9 cellular contexts compared by ENCODE assay signal in the genomic region with DNA sequence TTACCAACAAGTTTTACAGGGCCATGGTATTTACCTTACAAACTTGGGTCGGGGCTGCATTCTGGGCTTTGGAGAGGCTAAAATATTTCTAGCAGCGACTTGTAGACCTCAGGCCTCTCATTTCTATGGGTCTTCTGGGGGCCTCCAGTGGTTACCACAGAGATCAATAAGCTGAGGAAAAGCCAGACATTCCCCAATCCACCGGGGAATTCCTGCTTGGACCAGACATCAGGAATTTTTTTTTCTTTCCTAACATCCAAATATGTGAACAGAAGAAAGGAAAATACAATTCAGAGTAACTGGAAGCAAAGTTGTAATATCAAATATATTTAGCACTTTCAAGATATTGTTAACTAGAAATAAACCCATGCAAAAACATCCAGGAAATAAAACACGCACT. TPM values are rescaled to one million over a fixed set of nuclear protein-coding genes. Genes with fewer than 3 reads are reported as not detected.
A peak's percentile ranks its signal among the peaks of the same experiment; 100 is the strongest.
DNase-seq lines count a peak whose midpoint lies in the region; ATAC-seq and TF ChIP-seq lines count a peak whose summit lies in the region.
"Had no signal": no experiment of that assay in that cellular context is flagged by ENCODE, and none has a peak within 500 bp of the region (broad histone marks: within the 10 kb centered on the region; RNA-seq: fewer than 3 reads in every experiment).

No MANE protein-coding gene starts in this region.

- TF ChIP-seq CTCF in heart left ventricle (IDR thresholded peaks at IDR 0.05) (no peak), dorsolateral prefrontal cortex (IDR thresholded peaks at IDR 0.05 in 54 of 56, conservative IDR thresholded peaks at IDR 0.05 in 2 of 56; ENCODE audit: low read depth in 1 of 56, partially characterized antibody in 56 of 56) (no peak), uterus (IDR thresholded peaks at IDR 0.05) (no peak), GM13977 (IDR thresholded peaks at IDR 0.05; ENCODE audit: extremely low read depth, insufficient read depth, missing control alignments) (no peak), upper lobe of left lung (IDR thresholded peaks at IDR 0.05) (no peak)

- H3K27me3 ChIP-seq in heart left ventricle (peaks cover 0 to 58% (median 13%) of the 10 kb centered on the region in 9 donors), dorsolateral prefrontal cortex (peaks cover 0 to 28% (median 0%) of the 10 kb centered on the region in 45 donors), muscle layer of colon (ENCODE audit: control insufficient read depth in 1 of 2, insufficient read depth in 2 of 2, low read length in 2 of 2) (no peaks in the 10 kb centered on the region), uterus (no peaks in the 10 kb centered on the region), upper lobe of left lung (peaks cover 0 to 27% (median 11%) of the 10 kb centered on the region in 4 donors)
- H3K27me3 ChIP-seq: BLaER1 had no signal

- H3K4me3 ChIP-seq in heart left ventricle (peak overlapping the region in 7 of 12 donors; percentile 60 to 89 (median 69)), dorsolateral prefrontal cortex (peak overlapping the region; percentile 49 to 83 (median 72)), muscle layer of colon (ENCODE audit: low read depth in 1 of 2, low read length in 2 of 2) (peak overlapping the region in 1 of 2 donors; percentile 76), uterus (peak overlapping the region; percentile 63 to 67), upper lobe of left lung (peak overlapping the region in 1 of 4 donors; percentile 62)
- H3K4me3 ChIP-seq: BLaER1 had no signal

- ATAC-seq in heart left ventricle = no peak
- no peak for ATAC-seq in Right ventricle myocardium inferior
- no peak for ATAC-seq in upper lobe of left lung (ENCODE audit: low FRiP score in 2 of 2)
- ATAC-seq in HG02938 (IDR thresholded peaks at IDR 0.05; ENCODE audit: unreplicated experiment) = no peak

- in situ Hi-C loops in GM13977 (cut with MboI; ENCODE audit: low pct_unique_long_range_greater_than_20kb, low sequenced_read_pairs, unreplicated experiment) = no loop called here

- 72 to 78% (median 76%) methylated on average over 4 of the region's 4 CpGs for WGBS in heart left ventricle, 4 donors
- 59 to 67% methylated on average over 4 of the region's 4 CpGs for WGBS in upper lobe of left lung, 2 donors

- no peak for DNase-seq in heart left ventricle
- no peak for DNase-seq in Right ventricle myocardium inferior (ENCODE audit: missing footprints)
- no peak for DNase-seq in dorsolateral prefrontal cortex
- no peak for DNase-seq in uterus
- DNase-seq in GM13977 (ENCODE audit: low spot score) = no peak
- no peak for DNase-seq in upper lobe of left lung

- H3K27ac ChIP-seq in heart left ventricle (peak overlapping the region in 2 of 12 donors; percentile 75 to 85), dorsolateral prefrontal cortex (peak overlapping the region in 17 of 59 donors; percentile 12 to 91 (median 80)), muscle layer of colon (ENCODE audit: low read depth, low read length) (peak overlapping the region; percentile 79), uterus (peak overlapping the region; percentile 84 to 89), upper lobe of left lung (no peak overlapping the region)
- H3K27ac ChIP-seq: BLaER1 had no signal

- no peak for TF ChIP-seq EP300 in upper lobe of left lung (IDR thresholded peaks at IDR 0.05)

- H3K9me3 ChIP-seq in heart left ventricle = no peaks in the 10 kb centered on the region
- no peaks in the 10 kb centered on the region for H3K9me3 ChIP-seq in muscle layer of colon (ENCODE audit: low read length)
- no peaks in the 10 kb centered on the region for H3K9me3 ChIP-seq in uterus
- no peaks in the 10 kb centered on the region for H3K9me3 ChIP-seq in upper lobe of left lung

- H3K36me3 ChIP-seq in heart left ventricle (peaks cover 0 to 6% (median 0%) of the 10 kb centered on the region in 9 donors), muscle layer of colon (ENCODE audit: insufficient read depth, low read length) (no peaks in the 10 kb centered on the region), uterus (no peaks in the 10 kb centered on the region), upper lobe of left lung (no peaks in the 10 kb centered on the region)
- H3K36me3 ChIP-seq: BLaER1 had no signal

- TF ChIP-seq POLR2A in heart left ventricle (IDR thresholded peaks at IDR 0.05) (no peak), uterus (IDR thresholded peaks at IDR 0.05) (no peak), upper lobe of left lung (IDR thresholded peaks at IDR 0.05) (no peak)

- H3K9ac ChIP-seq in muscle layer of colon (ENCODE audit: low read length) = no peak overlapping the region
- H3K9ac ChIP-seq: BLaER1 had no signal

- H3K4me1 ChIP-seq in heart left ventricle (peaks cover 0 to 31% (median 14%) of the 10 kb centered on the region in 12 donors), muscle layer of colon (ENCODE audit: insufficient read depth, low read length) (peaks cover 23% of the 10 kb centered on the region), uterus (no peaks in the 10 kb centered on the region), upper lobe of left lung (peaks cover 21 to 34% (median 25%) of the 10 kb centered on the region in 4 donors)
- H3K4me1 ChIP-seq: BLaER1 had no signal

- intact Hi-C loops in heart left ventricle (cut with DNase I) (no loop called here), Right ventricle myocardium inferior (cut with DNase I) (no loop called here), dorsolateral prefrontal cortex (cut with DNase I) (loop anchor here in 1 of 2 donors (5.0 kb wide), 1 partner anchor 34 kb away; the partner anchor contains the start of gene DNAJC3), uterus (cut with DNase I; ENCODE audit: low total_unique reads) (loop anchor here (5.0 kb wide), 1 partner anchor 34 kb away; the partner anchor contains the start of gene DNAJC3)

RNA-seq across cellular contexts. Expression of gene DZIP1, which starts 1.5 kb away (rescaled TPM):
- 1 to 10 TPM; 2.3 to 6.9 (median 5.1) TPM for total RNA-seq in heart left ventricle
- 1 to 10 TPM; 1.9 TPM for polyA plus RNA-seq in heart left ventricle
- 4.7 TPM for total RNA-seq in Right ventricle myocardium inferior
- total RNA-seq in dorsolateral prefrontal cortex = 100 to 1,000 TPM in 7 of 120 experiments, 10 to 100 TPM in 113; 33.8 to 111 (median 75.1) TPM
- total RNA-seq in uterus = 10 to 100 TPM; 24.1 to 65.3 (median 42.3) TPM
- total RNA-seq in upper lobe of left lung = 10 to 100 TPM in 1 of 6 donors, 1 to 10 TPM in 5; 4.8 to 18.4 (median 8.7) TPM

RNA-seq across cellular contexts. Expression of gene DNAJC3, which starts 33.9 kb away (rescaled TPM):
- 10 to 100 TPM; 23.5 to 43.9 (median 33.7) TPM for total RNA-seq in heart left ventricle
- 10 to 100 TPM in 1 of 2 donors, 1 to 10 TPM in 1; 8.7 to 33.7 TPM for polyA plus RNA-seq in heart left ventricle
- total RNA-seq in Right ventricle myocardium inferior = 30.0 TPM
- total RNA-seq in dorsolateral prefrontal cortex = 10 to 100 TPM; 15.8 to 41.6 (median 22.6) TPM
- 10 to 100 TPM; 16.9 to 67.6 (median 53.5) TPM for total RNA-seq in uterus
- total RNA-seq in upper lobe of left lung = 10 to 100 TPM; 27.2 to 86.2 (median 53.3) TPM

Comparison
In these comparisons a context has a peak if more than half of its experiments do, and no peak if none do; other contexts are left out.
1. H3K27ac ChIP-seq: peak in muscle layer of colon (single experiment) and uterus (2 of 2); none in upper lobe of left lung (0 of 4).